18 cellular contexts compared by ENCODE assay signal in genomic region chr2:58535994-58536393, GRCh38.
DNase-seq lines count a peak whose midpoint lies in the region; ATAC-seq and TF ChIP-seq lines count a peak whose summit lies in the region.
"Had no signal": no experiment of that assay in that cellular context is flagged by ENCODE, and none has a peak within 500 bp of the region (broad histone marks: within the 10 kb centered on the region; RNA-seq: fewer than 3 reads in every experiment).

No MANE protein-coding gene starts in this region.

- no peaks in the 10 kb centered on the region for H3K9me3 ChIP-seq in iPS-20b (ENCODE audit: insufficient read depth, low read depth, low read length)
- H3K9me3 ChIP-seq: SK-N-SH had no signal

- no peaks in the 10 kb centered on the region for H3K36me3 Mint-ChIP-seq in WTC11
- H3K36me3 Mint-ChIP-seq: CD4-positive, alpha-beta memory T cell had no signal

- no peak overlapping the region for H3K4me3 ChIP-seq in iPS-20b (ENCODE audit: low read length)
- H3K4me3 ChIP-seq: K562 had no signal

- DNase-seq in NCI-H82 (lab: John Stamatoyannopoulos, UW) (peak; percentile 17), NCI-H82 treated with DMSO at 0.1 percent for 48 hours (lab: John Stamatoyannopoulos, UW; ENCODE audit: unreplicated experiment) (no peak), WTC11 (ENCODE audit: low spot score) (no peak), SW480 (ENCODE audit: low spot score) (no peak), NCI-H446 treated with DMSO at 0.1 percent for 48 hours (lab: John Stamatoyannopoulos, UW) (no peak), mucosa of gallbladder (ENCODE audit: low spot score) (no peak)
- DNase-seq: C1 segment of cervical spinal cord; CD4-positive, alpha-beta memory T cell; COR-L47; Kasumi-1; NCI-H1436; NCI-H187; NK-92 treated with Interleukin-12 subunit alpha and Interleukin-12 subunit beta, amount 100 ng/mL, for 24 hours; PC-3; SK-N-SH; SW 1271 had no signal

- CTCF ChIA-PET in WTC11 (lab: Charles Lee): interaction anchor here (0.7 to 3.0 kb wide), 5 partner anchors 18 to 815 kb away, joined by 3 to 14 read pairs (median 5); no protein-coding TSS in a partner anchor

- H3K4me1 ChIP-seq in iPS-20b (ENCODE audit: insufficient read depth, low read length): peaks cover 70% of the 10 kb centered on the region

- POLR2A ChIA-PET in WTC11 (lab: Charles Lee): no interaction called here

- no peak for ATAC-seq in WTC11
- ATAC-seq: K562, PC-3 had no signal

- H3K4me1 Mint-ChIP-seq in WTC11: peaks cover 87% of the 10 kb centered on the region

- no peaks in the 10 kb centered on the region; the same call in 1 of the 2 replicates for H3K27me3 Mint-ChIP-seq in WTC11 (ENCODE audit: low read depth)

- peak overlapping the region; percentile 73 for H3K27ac Mint-ChIP-seq in WTC11
- H3K27ac Mint-ChIP-seq: CD4-positive, alpha-beta memory T cell had no signal

- H3K4me3 Mint-ChIP-seq in WTC11: no peak overlapping the region
- H3K4me3 Mint-ChIP-seq: CD4-positive, alpha-beta memory T cell had no signal

- H3K27ac ChIP-seq in iPS-20b (ENCODE audit: low read length): no peak overlapping the region

- TF ChIP-seq CTCF in WTC11 (IDR thresholded peaks at IDR 0.05): no peak

- H3K9me3 Mint-ChIP-seq in WTC11: no peaks in the 10 kb centered on the region

- H3K27me3 ChIP-seq in iPS-20b (ENCODE audit: insufficient read depth, low read length): peaks cover 23% of the 10 kb centered on the region

- no peaks in the 10 kb centered on the region for H3K36me3 ChIP-seq in iPS-20b (ENCODE audit: insufficient read depth, low read depth, low read length)

- H3K9ac ChIP-seq in iPS-20b (ENCODE audit: low read depth, low read length): peak overlapping the region; percentile 12; the same call in 1 of the 2 replicates
- H3K9ac ChIP-seq: SK-N-SH had no signal

TF ChIP-seq in WTC11, 78 proteins besides CTCF, POLR2A, EP300 and RAD21:
- TF ChIP-seq MAX (CRISPR knock-in tag; IDR thresholded peaks at IDR 0.05) (no peak), ETV6 (CRISPR knock-in tag; IDR thresholded peaks at IDR 0.05) (no peak), NFYB (CRISPR knock-in tag; conservative IDR thresholded peaks at IDR 0.05; ENCODE audit: low read depth) (no peak)
